Comparison of ENCODE assay signal across 25 cellular contexts in genomic region chr16:4949986-4950385, GRCh38. TPM values are rescaled to one million over a fixed set of nuclear protein-coding genes. Genes with fewer than 3 reads are reported as not detected.
"Had no signal": no experiment of that assay in that cellular context is flagged by ENCODE, and none has a peak within 500 bp of the region (broad histone marks: within the 10 kb centered on the region; RNA-seq: fewer than 3 reads in every experiment).

No MANE protein-coding gene starts in this region.

- H3K27ac ChIP-seq: epithelial cell of prostate, esophagus muscularis mucosa, gastroesophageal sphincter, left ventricle myocardium inferior, neutrophil, spleen, testis, tibial nerve had no signal

- H3K9me3 ChIP-seq: esophagus muscularis mucosa, gastroesophageal sphincter, left ventricle myocardium inferior, neutrophil, spleen, testis, tibial nerve had no signal

- H3K9me3 Mint-ChIP-seq: naive B cell; nephron; stimulated activated naive CD8-positive, alpha-beta T cell treated with anti-CD3 and anti-CD28 coated beads, Interleukin-15, amount 100 ng/mL, for 72 hours had no signal

- H3K36me3 Mint-ChIP-seq: naive B cell; stimulated activated memory B cell treated with anti-CD40 and anti-IgM and Interleukin-4, amounts not matched to agents 10 μg/mL and 1 μg/mL and 100 μg/mL, for 72 hours had no signal

- ATAC-seq: gastroesophageal sphincter; left cardiac atrium; sciatic nerve; stimulated activated memory B cell treated with anti-CD40 and anti-IgM and Interleukin-4, amounts not matched to agents 10 μg/mL and 1 μg/mL and 100 μg/mL, for 72 hours; stimulated activated naive CD8-positive, alpha-beta T cell treated with anti-CD3 and anti-CD28 coated beads, Interleukin-15, amount 100 ng/mL, for 72 hours had no signal

- H3K27me3 ChIP-seq: esophagus muscularis mucosa, gastroesophageal sphincter, testis, tibial nerve had no signal

- DNase-seq: effector memory CD4-positive, alpha-beta T cell; kidney; left cardiac atrium; left ventricle myocardium inferior; mesenchymal stem cell; naive B cell; posterior cingulate gyrus; spleen; stimulated activated CD4-positive, alpha-beta T cell treated with anti-CD3 and anti-CD28 coated beads, Interleukin-15, amount 100 ng/mL, for 24 hours; stimulated activated CD4-positive, alpha-beta T cell treated with anti-CD3 and anti-CD28 coated beads, Interleukin-1b, Interleukin-23, amount 100 ng/mL, for 48 hours; stimulated activated CD4-positive, alpha-beta T cell treated with anti-CD3 and anti-CD28 coated beads, Interleukin-4, amount 100 ng/mL, for 24 hours; stimulated activated naive CD8-positive, alpha-beta T cell treated with anti-CD3 and anti-CD28 coated beads, Interleukin-15, amount 100 ng/mL, for 72 hours; testis had no signal

- H3K4me3 ChIP-seq: esophagus muscularis mucosa, gastroesophageal sphincter, left ventricle myocardium inferior, lung, spleen, testis, tibial nerve had no signal

- H3K4me3 Mint-ChIP-seq: naive B cell; nephron; stimulated activated memory B cell treated with anti-CD40 and anti-IgM and Interleukin-4, amounts not matched to agents 10 μg/mL and 1 μg/mL and 100 μg/mL, for 72 hours; stimulated activated naive CD8-positive, alpha-beta T cell treated with anti-CD3 and anti-CD28 coated beads, Interleukin-15, amount 100 ng/mL, for 72 hours had no signal

- H3K36me3 ChIP-seq: esophagus muscularis mucosa, gastroesophageal sphincter, left ventricle myocardium inferior, neutrophil, spleen, tibial nerve had no signal

- H3K27ac Mint-ChIP-seq: nephron; stimulated activated memory B cell treated with anti-CD40 and anti-IgM and Interleukin-4, amounts not matched to agents 10 μg/mL and 1 μg/mL and 100 μg/mL, for 72 hours had no signal

RNA-seq across cellular contexts. Expression of gene SEC14L5, which starts 8.1 kb away (rescaled TPM):
- total RNA-seq: osteocyte, pulmonary artery endothelial cell, ureter had no signal
